ENCODE assay signal across 18 cellular contexts in genomic region chr1:169618367-169618766, GRCh38. TPM values are rescaled to one million over a fixed set of nuclear protein-coding genes. Genes with fewer than 3 reads are reported as not detected.
DNase-seq lines count a peak whose midpoint lies in the region; ATAC-seq, FAIRE-seq and TF ChIP-seq lines count a peak whose summit lies in the region.
"Had no signal": no experiment of that assay in that cellular context is flagged by ENCODE, and none has a peak within 500 bp of the region (broad histone marks: within the 10 kb centered on the region; RNA-seq: fewer than 3 reads in every experiment).

No MANE protein-coding gene starts in this region.

- H3K4me1 ChIP-seq in endothelial cell of umbilical vein (ENCODE audit: control insufficient read depth, extremely low read depth, insufficient read depth, low read length) (peaks cover 12% of the 10 kb centered on the region), lower lobe of right lung (no peaks in the 10 kb centered on the region), ascending aorta (no peaks in the 10 kb centered on the region)

- peak; percentile 96 for FAIRE-seq in endothelial cell of umbilical vein (lab: Jason Lieb, UNC)
- FAIRE-seq: GM12878, GM18507, H54 had no signal

- CTCF ChIA-PET in endothelial cell of umbilical vein (lab: Charles Lee), result no interaction called here

- no peak for TF ChIP-seq POLR2A in endothelial cell of umbilical vein (IDR thresholded peaks at IDR 0.05; ENCODE audit: low read depth, low read length)

- H3K9ac ChIP-seq in endothelial cell of umbilical vein (replicated peaks; ENCODE audit: extremely low read depth, insufficient read depth, low read length), result no peak overlapping the region
- H3K9ac ChIP-seq: GM23248 had no signal

- H3K79me2 ChIP-seq in endothelial cell of umbilical vein (ENCODE audit: control insufficient read depth, insufficient read depth, low read length), result no peaks in the 10 kb centered on the region

- dilution Hi-C loops in endothelial cell of umbilical vein (cut with MboI; ENCODE audit: extremely low pct_ligation_motif_present, low sequenced_read_pairs), result no loop called here

- H4K20me1 ChIP-seq in endothelial cell of umbilical vein (replicated peaks; ENCODE audit: control insufficient read depth, extremely low read depth, insufficient read depth, low read length), result no peaks in the 10 kb centered on the region

- peak; percentile 10 for DNase-seq in DMS53 (lab: John Stamatoyannopoulos, UW)
- no peak for DNase-seq in DMS53 treated with DMSO at 0.1 percent for 48 hours (lab: John Stamatoyannopoulos, UW; ENCODE audit: unreplicated experiment)
- peak; percentile 85 for DNase-seq in endothelial cell of umbilical vein (ENCODE audit: low read depth, low spot score)
- DNase-seq in lower lobe of right lung, result no peak
- no peak for DNase-seq in ascending aorta (ENCODE audit: low spot score in 2 of 2)
- no peak for DNase-seq in glomerular visceral epithelial cell (ENCODE audit: extremely low spot score)
- DNase-seq in NCI-H345 treated with DMSO at 0.1 percent for 48 hours (lab: John Stamatoyannopoulos, UW; ENCODE audit: unreplicated experiment), result no peak
- DNase-seq: Caco-2; CD8-positive, alpha-beta T cell; GM23248 had no signal

- H3K4me3 ChIP-seq in endothelial cell of umbilical vein (replicated peaks in 1 of 3; ENCODE audit: insufficient read depth in 1 of 3, low read depth in 1 of 3, low read length in 3 of 3), result no peak overlapping the region
- H3K4me3 ChIP-seq in lower lobe of right lung, result no peak overlapping the region
- no peak overlapping the region for H3K4me3 ChIP-seq in ascending aorta
- H3K4me3 ChIP-seq: GM12878, GM23248 had no signal

- no peak overlapping the region for H3K27ac ChIP-seq in endothelial cell of umbilical vein (ENCODE audit: insufficient read depth, low read depth, low read length)
- no peak overlapping the region for H3K27ac ChIP-seq in lower lobe of right lung
- H3K27ac ChIP-seq in ascending aorta, result no peak overlapping the region
- H3K27ac ChIP-seq: 22Rv1, GM23248, HL-60 had no signal

- peak; percentile 19 to 47 for ATAC-seq in lower lobe of right lung
- ATAC-seq: CD8-positive, alpha-beta T cell; GM12878 had no signal

- TF ChIP-seq CTCF in endothelial cell of umbilical vein (IDR thresholded peaks at IDR 0.05; ENCODE audit: extremely low read depth in 1 of 2, insufficient read depth in 1 of 2, low read depth in 1 of 2, low read length in 2 of 2), result no peak
- TF ChIP-seq CTCF in lower lobe of right lung (IDR thresholded peaks at IDR 0.05), result no peak
- no peak for TF ChIP-seq CTCF in ascending aorta (IDR thresholded peaks at IDR 0.05)

- peak overlapping the region; percentile 34 for H3K4me2 ChIP-seq in endothelial cell of umbilical vein (ENCODE audit: insufficient read depth, low read length)

- H3K36me3 ChIP-seq in endothelial cell of umbilical vein (ENCODE audit: control insufficient read depth in 2 of 2, extremely low read depth in 1 of 2, insufficient read depth in 2 of 2, low read length in 2 of 2) (no peaks in the 10 kb centered on the region), lower lobe of right lung (no peaks in the 10 kb centered on the region), ascending aorta (no peaks in the 10 kb centered on the region)

- no peaks in the 10 kb centered on the region for H3K9me3 ChIP-seq in endothelial cell of umbilical vein (replicated peaks; ENCODE audit: control insufficient read depth, insufficient read depth, low read length)
- H3K9me3 ChIP-seq in lower lobe of right lung, result no peaks in the 10 kb centered on the region
- H3K9me3 ChIP-seq in ascending aorta, result no peaks in the 10 kb centered on the region
- H3K9me3 ChIP-seq: Caco-2 had no signal

- intact Hi-C loops in endothelial cell of umbilical vein (cut with micrococcal nuclease), result loop anchor here (1.0 kb wide), 1 partner anchor 12 kb away; the partner anchor contains the start of gene SELP
- intact Hi-C loops in lower lobe of right lung (cut with DNase I), result no loop called here
- intact Hi-C loops in ascending aorta (cut with DNase I), result no loop called here

- H3K27me3 ChIP-seq in endothelial cell of umbilical vein (ENCODE audit: control insufficient read depth in 2 of 2, insufficient read depth in 2 of 2, low read length in 2 of 2), result no peaks in the 10 kb centered on the region
- H3K27me3 ChIP-seq in lower lobe of right lung (ENCODE audit: low read depth), result no peaks in the 10 kb centered on the region
- H3K27me3 ChIP-seq in ascending aorta, result no peaks in the 10 kb centered on the region

- H2AFZ ChIP-seq in endothelial cell of umbilical vein (ENCODE audit: low read depth, low read length), result peak overlapping the region; percentile 86
- H2AFZ ChIP-seq: GM23248 had no signal

- no TSS peak for BruUV-seq in endothelial cell of umbilical vein (replicated peaks; lab: Mats Ljungman, UMichigan)

- H3K9me1 ChIP-seq in endothelial cell of umbilical vein (replicated peaks; ENCODE audit: control insufficient read depth, extremely low read depth, insufficient read depth, low read length), result no peaks in the 10 kb centered on the region

- POLR2A ChIA-PET in endothelial cell of umbilical vein (lab: Charles Lee), result no interaction called here

TF ChIP-seq in endothelial cell of umbilical vein, 7 proteins besides CTCF, POLR2A, EP300 and RAD21:
- TF ChIP-seq FOS (IDR thresholded peaks at IDR 0.05; ENCODE audit: borderline replicate concordance, insufficient read depth, low read length) (peak; percentile 58), GATA2 (IDR thresholded peaks at IDR 0.05; ENCODE audit: insufficient read depth, insufficient read length, low read depth, low read length) (peak; percentile 59), JUN (IDR thresholded peaks at IDR 0.05; ENCODE audit: borderline replicate concordance, insufficient read depth, insufficient read length, low read depth) (no peak)

RNA-seq across cellular contexts. Expression of gene SELP, which starts 11.6 kb away (rescaled TPM):
- 0.48 and 1.3 TPM in 2 replicates for total RNA-seq in endothelial cell of umbilical vein
- 1.6 and 1.9 TPM in 2 replicates for polyA plus RNA-seq in endothelial cell of umbilical vein
- polyA plus RNA-seq in endothelial cell of umbilical vein (2011; cell fraction: cytosol; rRNA removed), result 1.2 TPM in 2 replicates
- 1.8 and 2.0 TPM in 2 replicates for polyA plus RNA-seq in endothelial cell of umbilical vein (2011; cell fraction: nucleus; rRNA removed)
- polyA plus RNA-seq in endothelial cell of umbilical vein (2012), result 3.4 and 4.0 TPM in 2 replicates
- 1.1 and 1.8 TPM in 2 replicates for polyA minus RNA-seq in endothelial cell of umbilical vein
- polyA minus RNA-seq in endothelial cell of umbilical vein (2011; cell fraction: cytosol; rRNA and poly(A)+ RNA removed), result not detected
- 1.1 and 1.4 TPM in 2 replicates for polyA minus RNA-seq in endothelial cell of umbilical vein (2011; cell fraction: nucleus; rRNA and poly(A)+ RNA removed)
- 21.4 TPM for total RNA-seq in lower lobe of right lung
- 40.0 TPM for total RNA-seq in ascending aorta
- total RNA-seq: A673, Caco-2, G401, GM23248 had no signal
- polyA plus RNA-seq: BJ, GM23248 had no signal

RNA-seq across cellular contexts. Expression of gene F5, which starts 32.1 kb away (rescaled TPM):
- total RNA-seq in endothelial cell of umbilical vein (not detected in 2 replicates), lower lobe of right lung (4.2 TPM), ascending aorta (not detected)
- not detected in 2 replicates for polyA plus RNA-seq in endothelial cell of umbilical vein
- not detected in 2 replicates for polyA plus RNA-seq in endothelial cell of umbilical vein (2011; cell fraction: cytosol; rRNA removed)
- not detected in 2 replicates for polyA plus RNA-seq in endothelial cell of umbilical vein (2011; cell fraction: nucleus; rRNA removed)
- polyA plus RNA-seq in endothelial cell of umbilical vein (2012), result not detected in 2 replicates
- 0.02 TPM in 1 of 2 replicates, not detected in the other for polyA minus RNA-seq in endothelial cell of umbilical vein
- polyA minus RNA-seq in endothelial cell of umbilical vein (2011; cell fraction: cytosol; rRNA and poly(A)+ RNA removed), result not detected
- polyA minus RNA-seq in endothelial cell of umbilical vein (2011; cell fraction: nucleus; rRNA and poly(A)+ RNA removed), result not detected in 2 replicates
- total RNA-seq: A673, GM23248 had no signal
- polyA plus RNA-seq: BJ, GM23248 had no signal

Comparison
In these comparisons a context has a peak if more than half of its experiments do, and no peak if none do; other contexts are left out.
1. DNase-seq: peak in DMS53 (single experiment) and endothelial cell of umbilical vein (single experiment); none in DMS53 treated with DMSO at 0.1 percent for 48 hours (single experiment), lower lobe of right lung (single experiment), ascending aorta (0 of 2), glomerular visceral epithelial cell (single experiment) and NCI-H345 treated with DMSO at 0.1 percent for 48 hours (single experiment).